8 cellular contexts compared by ENCODE assay signal in genomic region chr12:124745891-124746570, GRCh38.
DNase-seq lines count a peak whose midpoint lies in the region; ATAC-seq and TF ChIP-seq lines count a peak whose summit lies in the region.

No MANE protein-coding gene starts in this region.

- H3K4me1 Mint-ChIP-seq in activated CD4-positive, alpha-beta T cell treated with anti-CD3 and anti-CD28 coated beads, Interleukin-2, amount 10 ng/mL, durations not matched to agents 24 days and 14 days, result peaks cover 15% of the 10 kb centered on the region
- H3K4me1 Mint-ChIP-seq in naive thymus-derived CD8-positive, alpha-beta T cell, result peaks cover 13 to 26% (median 18%) of the 10 kb centered on the region in 4 donors

- no peaks in the 10 kb centered on the region for H3K4me1 ChIP-seq in urinary bladder (ENCODE audit: insufficient read depth)

- intact Hi-C loops in activated CD4-positive, alpha-beta T cell treated with anti-CD3 and anti-CD28 coated beads, Interleukin-2, amount 10 ng/mL, durations not matched to agents 24 days and 14 days (cut with micrococcal nuclease), result no loop called here

- peaks cover 15% of the 10 kb centered on the region for H3K27me3 Mint-ChIP-seq in activated CD4-positive, alpha-beta T cell treated with anti-CD3 and anti-CD28 coated beads, Interleukin-2, amount 10 ng/mL, durations not matched to agents 24 days and 14 days
- peaks cover 0 to 11% (median 0%) of the 10 kb centered on the region in 5 donors for H3K27me3 Mint-ChIP-seq in naive thymus-derived CD8-positive, alpha-beta T cell

- H3K36me3 ChIP-seq in urinary bladder (ENCODE audit: insufficient read depth), result no peaks in the 10 kb centered on the region

- peak overlapping the region; percentile 50 for H3K4me3 Mint-ChIP-seq in activated CD4-positive, alpha-beta T cell treated with anti-CD3 and anti-CD28 coated beads, Interleukin-2, amount 10 ng/mL, durations not matched to agents 24 days and 14 days
- peak overlapping the region in 9 of 10 donors; percentile 12 to 62 (median 30) for H3K4me3 Mint-ChIP-seq in naive thymus-derived CD8-positive, alpha-beta T cell

- H3K27ac Mint-ChIP-seq in activated CD4-positive, alpha-beta T cell treated with anti-CD3 and anti-CD28 coated beads, Interleukin-2, amount 10 ng/mL, durations not matched to agents 24 days and 14 days, result no peak overlapping the region
- H3K27ac Mint-ChIP-seq in naive thymus-derived CD8-positive, alpha-beta T cell, result peak overlapping the region in 2 of 10 donors; percentile 28 to 75

- 8% methylated on average over 25 of the region's 25 CpGs for WGBS in urinary bladder

- no peak for TF ChIP-seq CTCF in fibroblast of villous mesenchyme (IDR thresholded peaks at IDR 0.05; ENCODE audit: insufficient read depth, low read depth, low read length)

- peak overlapping the region; percentile 86 for H3K27ac ChIP-seq in urinary bladder (ENCODE audit: low read depth)

- H3K36me3 Mint-ChIP-seq in activated CD4-positive, alpha-beta T cell treated with anti-CD3 and anti-CD28 coated beads, Interleukin-2, amount 10 ng/mL, durations not matched to agents 24 days and 14 days (ENCODE audit: low read depth), result no peaks in the 10 kb centered on the region
- H3K36me3 Mint-ChIP-seq in naive thymus-derived CD8-positive, alpha-beta T cell, result no peaks in the 10 kb centered on the region

- POLR2A ChIA-PET in naive thymus-derived CD8-positive, alpha-beta T cell (lab: Charles Lee), result interaction anchor here (0.5 to 0.7 kb wide), 2 partner anchors 227 to 626 kb away, joined by 4 read pairs; no protein-coding TSS in a partner anchor

- ATAC-seq in GM18909 (IDR thresholded peaks at IDR 0.05; ENCODE audit: poor library complexity, unreplicated experiment), result peak; percentile 43
- ATAC-seq in naive thymus-derived CD8-positive, alpha-beta T cell, result peak; percentile 23 to 57
- no peak for ATAC-seq in HG02981 (IDR thresholded peaks at IDR 0.05; ENCODE audit: unreplicated experiment)

- H3K4me3 ChIP-seq in fibroblast of villous mesenchyme (ENCODE audit: low read depth, low read length) (no peak overlapping the region), urinary bladder (ENCODE audit: low read depth, low read length) (no peak overlapping the region)

- peak; percentile 90 for DNase-seq in A172 (ENCODE audit: low spot score)
- peak; percentile 84 for DNase-seq in NCI-H2171 (lab: John Stamatoyannopoulos, UW)
- DNase-seq in activated CD4-positive, alpha-beta T cell treated with anti-CD3 and anti-CD28 coated beads, Interleukin-2, amount 10 ng/mL, durations not matched to agents 24 days and 14 days, result peak; percentile 60
- DNase-seq in fibroblast of villous mesenchyme (ENCODE audit: low read depth), result peak; percentile 87
- peak in 2 of 10 donors; percentile 23 to 28 for DNase-seq in naive thymus-derived CD8-positive, alpha-beta T cell

- no peaks in the 10 kb centered on the region for H3K9me3 Mint-ChIP-seq in activated CD4-positive, alpha-beta T cell treated with anti-CD3 and anti-CD28 coated beads, Interleukin-2, amount 10 ng/mL, durations not matched to agents 24 days and 14 days
- H3K9me3 Mint-ChIP-seq in naive thymus-derived CD8-positive, alpha-beta T cell, result no peaks in the 10 kb centered on the region
